ENCODE assay signal across 13 cellular contexts in genomic region chr18:69882965-69883668, GRCh38.
DNase-seq lines count a peak whose midpoint lies in the region; ATAC-seq, FAIRE-seq and TF ChIP-seq lines count a peak whose summit lies in the region.
"Had no signal": no experiment of that assay in that cellular context is flagged by ENCODE, and none has a peak within 500 bp of the region (broad histone marks: within the 10 kb centered on the region; RNA-seq: fewer than 3 reads in every experiment).

No MANE protein-coding gene starts in this region.

- H3K4me1 ChIP-seq in tibial artery (no peaks in the 10 kb centered on the region), small intestine (ENCODE audit: control insufficient read depth in 2 of 2, insufficient read depth in 1 of 2, low read depth in 1 of 2, low read length in 1 of 2) (no peaks in the 10 kb centered on the region)

- no peak for TF ChIP-seq CTCF in tibial artery (IDR thresholded peaks at IDR 0.05)

- H3K9me3 ChIP-seq in tibial artery (no peaks in the 10 kb centered on the region), small intestine (ENCODE audit: control insufficient read depth, low read depth) (no peaks in the 10 kb centered on the region)
- H3K9me3 ChIP-seq: MG63 had no signal

- H3K27ac ChIP-seq in tibial artery (no peak overlapping the region), small intestine (ENCODE audit: low read depth in 1 of 2, low read length in 1 of 2) (no peak overlapping the region)

- H3K4me3 ChIP-seq in tibial artery: no peak overlapping the region
- H3K4me3 ChIP-seq in small intestine (ENCODE audit: low read depth in 1 of 2, low read length in 2 of 2): no peak overlapping the region
- H3K4me3 ChIP-seq: MG63 had no signal

- intact Hi-C loops in tibial artery (cut with DNase I; ENCODE audit: low total_unique reads): no loop called here

- H3K36me3 ChIP-seq in tibial artery (no peaks in the 10 kb centered on the region), small intestine (ENCODE audit: control insufficient read depth in 2 of 2, insufficient read depth in 2 of 2, low read length in 2 of 2) (no peaks in the 10 kb centered on the region)
- H3K36me3 ChIP-seq: MG63 had no signal

- 82 to 85% (median 83%) methylated on average over 6 of the region's 6 CpGs for WGBS in small intestine, 3 donors

- DNase-seq in kidney tubule cell (ENCODE audit: low spot score): peak; percentile 32
- DNase-seq in NCI-H1105 treated with DMSO at 0.1 percent for 48 hours (lab: John Stamatoyannopoulos, UW): no peak
- DNase-seq in tibial artery: no peak
- no peak for DNase-seq in small intestine
- DNase-seq: dermis blood vessel endothelial cell, GDM1, HCEC 1CT, hippocampal formation, MG63 had no signal

- ATAC-seq in GM18861 (IDR thresholded peaks at IDR 0.05; ENCODE audit: unreplicated experiment) (peak; percentile 37), GM21529 (IDR thresholded peaks at IDR 0.05; ENCODE audit: unreplicated experiment) (peak; percentile 45), HG03196 (IDR thresholded peaks at IDR 0.05; ENCODE audit: unreplicated experiment) (peak; percentile 41), GM19455 (IDR thresholded peaks at IDR 0.05; ENCODE audit: unreplicated experiment) (no peak)

- FAIRE-seq in small intestine (lab: Jason Lieb, UNC): no peak

- H3K27me3 ChIP-seq in tibial artery (no peaks in the 10 kb centered on the region), small intestine (ENCODE audit: control insufficient read depth in 2 of 2, insufficient read depth in 2 of 2, low read length in 2 of 2) (no peaks in the 10 kb centered on the region)
- H3K27me3 ChIP-seq: MG63 had no signal
